In the genomic region with DNA sequence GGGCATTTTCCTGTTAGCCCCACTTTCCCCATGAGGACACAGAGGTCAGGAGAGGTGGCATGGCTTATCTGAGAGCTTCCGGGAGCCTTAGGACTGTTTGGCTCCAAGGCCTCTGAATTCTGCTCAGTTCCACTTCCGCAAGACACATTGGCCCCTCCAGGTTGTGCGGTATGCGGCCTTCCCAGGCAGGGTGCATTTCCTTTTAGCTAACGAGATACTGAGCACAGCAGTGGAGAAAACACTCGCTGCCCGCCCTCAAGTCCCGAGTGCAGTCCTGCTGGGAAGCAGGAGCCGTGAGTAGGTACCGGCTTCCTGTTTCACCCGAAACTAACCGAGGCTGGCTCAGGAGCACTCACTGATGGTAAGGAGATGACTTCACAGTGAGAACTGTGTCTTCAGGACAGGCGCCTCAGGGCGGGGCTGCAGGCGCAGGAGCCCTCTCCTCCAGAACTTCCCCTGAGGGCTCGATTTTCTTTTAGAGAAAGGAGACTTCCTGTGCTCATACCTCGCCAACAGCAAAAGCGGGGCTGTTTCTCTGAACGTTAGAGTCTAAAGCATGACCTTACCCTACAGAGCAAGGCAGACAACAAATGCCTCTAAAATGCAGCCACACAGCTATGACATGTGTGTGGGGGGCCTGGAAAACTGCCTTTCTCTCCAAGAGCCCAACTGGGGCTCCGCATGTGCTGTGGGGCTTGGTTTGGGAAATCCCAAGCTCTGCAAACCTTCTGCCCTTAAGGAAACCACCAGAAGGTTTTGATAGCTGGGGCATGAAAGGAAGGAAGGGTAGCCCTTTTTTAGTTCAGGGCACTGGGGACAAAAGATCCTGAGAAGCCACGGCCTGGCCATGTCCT, we compare ENCODE assay signal across 8 cellular contexts. TPM values are rescaled to one million over a fixed set of nuclear protein-coding genes. Genes with fewer than 3 reads are reported as not detected.
A peak's percentile ranks its signal among the peaks of the same experiment; 100 is the strongest.
DNase-seq lines count a peak whose midpoint lies in the region; ATAC-seq lines count a peak whose summit lies in the region.

No MANE protein-coding gene starts in this region.

- DNase-seq in EL (peak; percentile 71), KBM-7 (peak; percentile 89), germinal center (ENCODE audit: low spot score) (peak; percentile 54), OCI-M1 (lab: John Stamatoyannopoulos, UW) (no peak), SW 1271 (lab: John Stamatoyannopoulos, UW) (no peak)
- DNase-seq in activated CD4-positive, alpha-beta T cell treated with anti-CD3 and anti-CD28 coated beads, Interleukin-2, amount 10 ng/mL, durations not matched to agents 7 days and 5 days: peak; percentile 79
- peak; percentile 37 to 77 (median 59) for DNase-seq in stimulated activated CD4-positive, alpha-beta T cell treated with anti-CD3 and anti-CD28 coated beads, TNF-alpha, amount 100 ng/mL, for 24 hours (ENCODE audit: low read depth in 3 of 3)

- H3K27ac Mint-ChIP-seq in activated CD4-positive, alpha-beta T cell treated with anti-CD3 and anti-CD28 coated beads, Interleukin-2, amount 10 ng/mL, durations not matched to agents 7 days and 5 days: peak overlapping the region; percentile 88

- POLR2A ChIA-PET in activated CD4-positive, alpha-beta T cell treated with anti-CD3 and anti-CD28 coated beads, Interleukin-2, amount 10 ng/mL, durations not matched to agents 7 days and 5 days (lab: Charles Lee): interaction anchor here (0.8 kb wide), 1 partner anchor 22 kb away, joined by 3 read pairs; no protein-coding TSS in a partner anchor

- H3K36me3 Mint-ChIP-seq in activated CD4-positive, alpha-beta T cell treated with anti-CD3 and anti-CD28 coated beads, Interleukin-2, amount 10 ng/mL, durations not matched to agents 7 days and 5 days (ENCODE audit: low read depth): peaks cover 56% of the 10 kb centered on the region

- CTCF ChIA-PET in activated CD4-positive, alpha-beta T cell treated with anti-CD3 and anti-CD28 coated beads, Interleukin-2, amount 10 ng/mL, durations not matched to agents 7 days and 5 days (lab: Charles Lee): interaction anchor here (0.9 to 2.0 kb wide), 6 partner anchors 11 to 317 kb away, joined by 3 to 6 read pairs (median 4); no protein-coding TSS in a partner anchor

- ATAC-seq in GM21528 (IDR thresholded peaks at IDR 0.05; ENCODE audit: low FRiP score, unreplicated experiment): peak; percentile 79

- H3K9me3 Mint-ChIP-seq in activated CD4-positive, alpha-beta T cell treated with anti-CD3 and anti-CD28 coated beads, Interleukin-2, amount 10 ng/mL, durations not matched to agents 7 days and 5 days: no peaks in the 10 kb centered on the region

- in situ Hi-C loops in KBM-7 (cut with MboI; ENCODE audit: low pct_unique_long_range_greater_than_20kb, low sequenced_read_pairs): no loop called here

- H3K4me1 Mint-ChIP-seq in activated CD4-positive, alpha-beta T cell treated with anti-CD3 and anti-CD28 coated beads, Interleukin-2, amount 10 ng/mL, durations not matched to agents 7 days and 5 days: peaks cover 72% of the 10 kb centered on the region

- no peaks in the 10 kb centered on the region for H3K27me3 Mint-ChIP-seq in activated CD4-positive, alpha-beta T cell treated with anti-CD3 and anti-CD28 coated beads, Interleukin-2, amount 10 ng/mL, durations not matched to agents 7 days and 5 days

- H3K4me3 Mint-ChIP-seq in activated CD4-positive, alpha-beta T cell treated with anti-CD3 and anti-CD28 coated beads, Interleukin-2, amount 10 ng/mL, durations not matched to agents 7 days and 5 days: peak overlapping the region; percentile 53

RNA-seq across cellular contexts. Expression of a gene that starts 25.9 kb away (rescaled TPM):
- 100 to 1,000 TPM; 151 to 172 TPM for total RNA-seq in activated CD4-positive, alpha-beta T cell treated with anti-CD3 and anti-CD28 coated beads, Interleukin-2, amount 10 ng/mL, durations not matched to agents 7 days and 5 days

Comparison
In these comparisons a context has a peak if more than half of its experiments do, and no peak if none do; other contexts are left out.
1. DNase-seq: peak in EL (single experiment), KBM-7 (single experiment), activated CD4-positive, alpha-beta T cell treated with anti-CD3 and anti-CD28 coated beads, Interleukin-2, amount 10 ng/mL, durations not matched to agents 7 days and 5 days (single experiment), germinal center (single experiment) and stimulated activated CD4-positive, alpha-beta T cell treated with anti-CD3 and anti-CD28 coated beads, TNF-alpha, amount 100 ng/mL, for 24 hours (3 of 3); none in OCI-M1 (single experiment) and SW 1271 (0 of 2).